ENCODE assay signal across 8 cellular contexts in the genomic region with DNA sequence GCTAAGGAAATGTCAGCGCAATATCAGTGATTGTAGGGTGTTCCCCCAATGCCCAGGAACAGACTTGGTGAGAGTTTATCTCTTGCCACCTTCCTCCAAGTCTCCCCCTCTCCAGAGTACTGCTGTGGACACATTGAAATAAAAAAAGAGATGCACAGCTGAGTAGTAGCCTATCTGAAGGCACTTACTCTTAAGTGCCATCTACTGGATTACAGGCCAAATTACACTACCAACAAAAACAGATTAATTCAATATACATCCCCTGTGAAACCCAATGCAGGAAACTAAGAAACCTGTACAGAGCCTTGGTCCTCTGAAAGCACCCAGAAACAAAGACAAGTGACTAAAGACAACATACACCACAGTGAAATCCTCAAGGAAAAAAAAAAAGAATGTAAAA.
A peak's percentile ranks its signal among the peaks of the same experiment; 100 is the strongest.
DNase-seq lines count a peak whose midpoint lies in the region; ATAC-seq, FAIRE-seq and TF ChIP-seq lines count a peak whose summit lies in the region.

No MANE protein-coding gene starts in this region.

- no peak for ATAC-seq in left ventricle myocardium superior

- no peaks in the 10 kb centered on the region for H3K4me1 Mint-ChIP-seq in activated naive CD4-positive, alpha-beta T cell treated with anti-CD3 and anti-CD28 coated beads for 36 hours (ENCODE audit: low read depth)
- H3K4me1 Mint-ChIP-seq in CD8-positive, alpha-beta memory T cell = no peaks in the 10 kb centered on the region
- no peaks in the 10 kb centered on the region for H3K4me1 Mint-ChIP-seq in activated T-cell treated with anti-CD3 and anti-CD28 coated beads, Interleukin-2, amount 50 U/mL, for 24 hours (ENCODE audit: low read depth)

- no peaks in the 10 kb centered on the region for H3K9me3 Mint-ChIP-seq in activated naive CD4-positive, alpha-beta T cell treated with anti-CD3 and anti-CD28 coated beads for 36 hours
- H3K9me3 Mint-ChIP-seq in CD8-positive, alpha-beta memory T cell = peaks cover 0 to 2% (median 0%) of the 10 kb centered on the region in 5 donors
- no peaks in the 10 kb centered on the region for H3K9me3 Mint-ChIP-seq in activated T-cell treated with anti-CD3 and anti-CD28 coated beads, Interleukin-2, amount 50 U/mL, for 24 hours

- CTCF ChIA-PET in activated naive CD4-positive, alpha-beta T cell treated with anti-CD3 and anti-CD28 coated beads for 36 hours (lab: Charles Lee) = no interaction called here
- CTCF ChIA-PET in CD8-positive, alpha-beta memory T cell (lab: Charles Lee) = no interaction called here

- TF ChIP-seq CTCF in right atrium auricular region (IDR thresholded peaks at IDR 0.05) (peak; percentile 12 to 41), bronchial epithelial cell (IDR thresholded peaks at IDR 0.05; ENCODE audit: insufficient read depth, low read length, severe bottlenecking) (peak; percentile 14)

- H3K9me2 ChIP-seq in Karpas-422 (replicated peaks; ENCODE audit: insufficient read depth, low read length) = no peaks in the 10 kb centered on the region

- DNase-seq in right atrium auricular region (ENCODE audit: low spot score) (no peak), left ventricle myocardium superior (no peak), Karpas-422 (peak; percentile 59), bronchial epithelial cell (ENCODE audit: low read depth) (no peak), NCI-H1048 (lab: John Stamatoyannopoulos, UW) (no peak)
- DNase-seq in activated naive CD4-positive, alpha-beta T cell treated with anti-CD3 and anti-CD28 coated beads for 36 hours = no peak
- no peak for DNase-seq in CD8-positive, alpha-beta memory T cell
- no peak for DNase-seq in activated T-cell treated with anti-CD3 and anti-CD28 coated beads, Interleukin-2, amount 50 U/mL, for 24 hours

- H3K4me3 ChIP-seq in right atrium auricular region (no peak overlapping the region), Karpas-422 (ENCODE audit: low read length) (no peak overlapping the region), bronchial epithelial cell (ENCODE audit: low read depth, low read length) (no peak overlapping the region)
- no peak overlapping the region for H3K4me3 ChIP-seq in CD8-positive, alpha-beta memory T cell (ENCODE audit: low read length)

- intact Hi-C loops in left ventricle myocardium superior (cut with micrococcal nuclease) = no loop called here
- intact Hi-C loops in activated naive CD4-positive, alpha-beta T cell treated with anti-CD3 and anti-CD28 coated beads for 36 hours (cut with micrococcal nuclease) = loop anchor here (2.0 kb wide), 1 partner anchor 593 kb away; no protein-coding TSS in a partner anchor

- H2AFZ ChIP-seq in Karpas-422 (ENCODE audit: low read length) = no peak overlapping the region

- H3K27ac ChIP-seq in right atrium auricular region = no peak overlapping the region
- no peak overlapping the region for H3K27ac ChIP-seq in Karpas-422 (ENCODE audit: low read length)
- H3K27ac ChIP-seq in CD8-positive, alpha-beta memory T cell (ENCODE audit: low read depth, low read length) = no peak overlapping the region

- H3K27me3 Mint-ChIP-seq in activated naive CD4-positive, alpha-beta T cell treated with anti-CD3 and anti-CD28 coated beads for 36 hours (ENCODE audit: low read depth) = peaks cover 9% of the 10 kb centered on the region
- H3K27me3 Mint-ChIP-seq in CD8-positive, alpha-beta memory T cell = peaks cover 0 to 8% of the 10 kb centered on the region in 2 donors
- peaks cover 66% of the 10 kb centered on the region for H3K27me3 Mint-ChIP-seq in activated T-cell treated with anti-CD3 and anti-CD28 coated beads, Interleukin-2, amount 50 U/mL, for 24 hours

- no peaks in the 10 kb centered on the region for H3K36me3 Mint-ChIP-seq in activated naive CD4-positive, alpha-beta T cell treated with anti-CD3 and anti-CD28 coated beads for 36 hours (ENCODE audit: low read depth)
- no peaks in the 10 kb centered on the region for H3K36me3 Mint-ChIP-seq in CD8-positive, alpha-beta memory T cell
- H3K36me3 Mint-ChIP-seq in activated T-cell treated with anti-CD3 and anti-CD28 coated beads, Interleukin-2, amount 50 U/mL, for 24 hours (ENCODE audit: low read depth) = no peaks in the 10 kb centered on the region

- no peak overlapping the region for H3K4me3 Mint-ChIP-seq in activated naive CD4-positive, alpha-beta T cell treated with anti-CD3 and anti-CD28 coated beads for 36 hours
- no peak overlapping the region for H3K4me3 Mint-ChIP-seq in CD8-positive, alpha-beta memory T cell
- no peak overlapping the region for H3K4me3 Mint-ChIP-seq in activated T-cell treated with anti-CD3 and anti-CD28 coated beads, Interleukin-2, amount 50 U/mL, for 24 hours

- H3K9ac ChIP-seq in Karpas-422 (ENCODE audit: low read length) = no peak overlapping the region

- FAIRE-seq in bronchial epithelial cell (lab: Jason Lieb, UNC) = no peak

- H3K9me3 ChIP-seq in right atrium auricular region (no peaks in the 10 kb centered on the region), Karpas-422 (ENCODE audit: low read length) (peaks cover 4% of the 10 kb centered on the region)
- H3K9me3 ChIP-seq in CD8-positive, alpha-beta memory T cell (ENCODE audit: low read length) = no peaks in the 10 kb centered on the region

- no peak overlapping the region for H3K4me2 ChIP-seq in Karpas-422 (ENCODE audit: low read depth, low read length, poor library complexity, severe bottlenecking)

- no peak overlapping the region for H3K27ac Mint-ChIP-seq in activated naive CD4-positive, alpha-beta T cell treated with anti-CD3 and anti-CD28 coated beads for 36 hours
- H3K27ac Mint-ChIP-seq in CD8-positive, alpha-beta memory T cell = no peak overlapping the region
- H3K27ac Mint-ChIP-seq in activated T-cell treated with anti-CD3 and anti-CD28 coated beads, Interleukin-2, amount 50 U/mL, for 24 hours = no peak overlapping the region

- H3K4me1 ChIP-seq in right atrium auricular region = no peaks in the 10 kb centered on the region
- H3K4me1 ChIP-seq in Karpas-422 (ENCODE audit: low read length) = no peaks in the 10 kb centered on the region
- H3K4me1 ChIP-seq in CD8-positive, alpha-beta memory T cell (ENCODE audit: insufficient read depth, low read length) = no peaks in the 10 kb centered on the region

- H3K27me3 ChIP-seq in right atrium auricular region (no peaks in the 10 kb centered on the region), Karpas-422 (ENCODE audit: low read length) (no peaks in the 10 kb centered on the region), bronchial epithelial cell (ENCODE audit: control insufficient read depth, insufficient read depth, low read length) (no peaks in the 10 kb centered on the region)
- H3K27me3 ChIP-seq in CD8-positive, alpha-beta memory T cell (ENCODE audit: insufficient read depth, low read length, poor library complexity, severe bottlenecking) = no peaks in the 10 kb centered on the region

- no peaks in the 10 kb centered on the region for H3K79me2 ChIP-seq in Karpas-422 (ENCODE audit: low read length)

- POLR2A ChIA-PET in CD8-positive, alpha-beta memory T cell (lab: Charles Lee) = no interaction called here

- no peaks in the 10 kb centered on the region for H3K36me3 ChIP-seq in right atrium auricular region
- no peaks in the 10 kb centered on the region for H3K36me3 ChIP-seq in Karpas-422 (ENCODE audit: insufficient read depth, low read length)
- no peaks in the 10 kb centered on the region for H3K36me3 ChIP-seq in bronchial epithelial cell (ENCODE audit: control insufficient read depth, insufficient read depth, low read length)
- no peaks in the 10 kb centered on the region for H3K36me3 ChIP-seq in CD8-positive, alpha-beta memory T cell (ENCODE audit: insufficient read depth, low read length)

- H4K20me1 ChIP-seq in Karpas-422 (ENCODE audit: insufficient read depth, low read depth, low read length) = no peaks in the 10 kb centered on the region
